ENCODE assay signal across 8 cellular contexts in the genomic region with DNA sequence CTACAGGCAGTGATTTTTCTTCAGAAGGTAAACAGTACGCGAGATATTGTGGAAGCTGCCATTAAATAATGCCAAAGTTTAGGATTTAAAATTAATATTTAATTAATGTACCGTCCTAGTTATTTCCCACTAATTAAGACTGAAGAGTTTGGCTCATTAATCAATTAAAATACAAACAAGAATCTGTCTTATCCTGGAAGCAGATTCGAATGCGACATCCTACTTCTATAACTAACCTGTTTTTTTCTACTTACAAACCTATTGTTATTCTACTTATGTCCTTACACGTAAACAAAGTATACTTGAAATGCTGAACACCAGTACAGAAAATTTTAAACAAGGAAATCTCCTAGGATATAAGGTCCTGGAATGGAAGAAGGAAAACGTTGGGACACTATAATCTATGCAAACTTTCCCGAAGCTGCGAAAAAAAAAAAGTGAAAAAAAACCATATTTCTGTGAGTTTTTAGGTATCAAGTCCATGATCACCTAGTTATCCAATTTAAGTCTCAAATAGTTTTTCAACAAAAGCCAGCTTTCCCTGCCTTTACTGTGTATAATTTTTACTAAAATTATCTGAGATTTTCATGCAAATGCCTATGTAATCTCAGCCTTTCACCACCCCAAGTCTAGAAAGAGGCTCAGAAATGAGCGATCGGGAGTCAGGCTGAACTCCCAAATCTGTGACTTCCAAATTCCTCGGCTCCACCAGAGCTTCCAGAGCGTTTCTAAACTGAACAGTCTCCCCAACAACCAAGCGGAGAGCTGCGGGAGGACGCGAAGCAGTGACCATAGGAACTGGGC. TPM values are rescaled to one million over a fixed set of nuclear protein-coding genes. Genes with fewer than 3 reads are reported as not detected.
DNase-seq lines count a peak whose midpoint lies in the region; ATAC-seq, FAIRE-seq and TF ChIP-seq lines count a peak whose summit lies in the region.

No MANE protein-coding gene starts in this region.

- H3K27me3 Mint-ChIP-seq in activated B cell treated with CpG ODN at 0.5 μM for 24 hours: no peaks in the 10 kb centered on the region

- H3K4me3 ChIP-seq in HEK293 (ENCODE audit: low read depth, low read length) (peak overlapping the region; percentile 81), skin epidermis (peak overlapping the region; percentile 62 to 89 (median 83))

- CTCF ChIA-PET in HEK293 (lab: Yijun Ruan, JAX): interaction anchor here (0.6 to 1.0 kb wide), 2 partner anchors 10 to 53 kb away, joined by 3 to 7 read pairs; no protein-coding TSS in a partner anchor
- CTCF ChIA-PET in activated B cell treated with CpG ODN at 0.5 μM for 24 hours (lab: Charles Lee): interaction anchor here (0.9 to 1.9 kb wide), 5 partner anchors 15 to 491 kb away, joined by 3 to 5 read pairs (median 4); partner anchors contain the start of genes EIF5B, LIPT1 and TSGA10

- no peaks in the 10 kb centered on the region; the same call in 1 of the 2 replicates for H3K9me3 ChIP-seq in HEK293 (ENCODE audit: control insufficient read depth, insufficient read depth, low read depth, low read length)

- FAIRE-seq in H54 (lab: Jason Lieb, UNC): no peak

- no peak for TF ChIP-seq POLR2A in H54 (IDR thresholded peaks at IDR 0.05; ENCODE audit: low read depth, low read length)

- peaks cover 2% of the 10 kb centered on the region; the same call in 1 of the 2 replicates for H3K4me1 ChIP-seq in HEK293 (ENCODE audit: control insufficient read depth, insufficient read depth, low read length)

- intact Hi-C loops in activated B cell treated with CpG ODN at 0.5 μM for 24 hours (cut with micrococcal nuclease): loop anchor here (5.0 kb wide), 2 partner anchors 1053 to 1478 kb away; partner anchors contain the start of genes ACTR1B and VWA3B

- H3K4me3 Mint-ChIP-seq in activated B cell treated with CpG ODN at 0.5 μM for 24 hours: peak overlapping the region; percentile 97

- ATAC-seq in activated B cell treated with CpG ODN at 0.5 μM for 24 hours (ENCODE audit: low read depth) (no peak), GM21528 (IDR thresholded peaks at IDR 0.05; ENCODE audit: low FRiP score, unreplicated experiment) (no peak), HG03196 (IDR thresholded peaks at IDR 0.05; ENCODE audit: unreplicated experiment) (no peak), HG03565 (IDR thresholded peaks at IDR 0.05; ENCODE audit: unreplicated experiment) (no peak)

- H3K27ac ChIP-seq in HEK293 (ENCODE audit: extremely low read depth, low read depth, low read length) (peak overlapping the region; percentile 74; the same call in 1 of the 2 replicates), skin epidermis (peak overlapping the region in 20 of 21 experiments; percentile 28 to 93 (median 84))

- H3K4me1 Mint-ChIP-seq in activated B cell treated with CpG ODN at 0.5 μM for 24 hours: peaks cover 26% of the 10 kb centered on the region

- no peaks in the 10 kb centered on the region for H3K9me3 Mint-ChIP-seq in activated B cell treated with CpG ODN at 0.5 μM for 24 hours

- TF ChIP-seq CTCF in HEK293 (tag by site-specific recombination; IDR thresholded peaks at IDR 0.05) (no peak), activated B cell treated with CpG ODN at 0.5 μM for 24 hours (IDR thresholded peaks at IDR 0.05) (no peak)

- H3K36me3 Mint-ChIP-seq in activated B cell treated with CpG ODN at 0.5 μM for 24 hours (ENCODE audit: low read depth): peaks cover 9% of the 10 kb centered on the region

- peak overlapping the region; percentile 96 for H3K27ac Mint-ChIP-seq in activated B cell treated with CpG ODN at 0.5 μM for 24 hours

- H3K36me3 ChIP-seq in HEK293 (ENCODE audit: control insufficient read depth in 2 of 2, insufficient read depth in 1 of 2, low read length in 2 of 2): no peaks in the 10 kb centered on the region; a peak in 1 of 3 replicates

- no peak for DNase-seq in activated B cell treated with CpG ODN at 0.5 μM for 24 hours
- DNase-seq in iPS DF 19.7 (ENCODE audit: low read depth, low spot score): peak; percentile 2
- no peak for DNase-seq in H54 (ENCODE audit: insufficient read length, low spot score)

- POLR2A ChIA-PET in HEK293 (lab: Yijun Ruan, JAX): interaction anchor here (0.6 to 2.8 kb wide), 14 partner anchors 9 to 230 kb away, joined by 3 to 58 read pairs (median 4); partner anchors contain the start of genes CRACDL, EIF5B, LIPT1 and MITD1
- POLR2A ChIA-PET in activated B cell treated with CpG ODN at 0.5 μM for 24 hours (lab: Charles Lee): interaction anchor here (0.7 to 4.9 kb wide), 10 partner anchors 15 to 1255 kb away, joined by 3 to 143 read pairs (median 4); partner anchors contain the start of genes EIF5B, LIPT1, MGAT4A and MITD1

TF ChIP-seq in HEK293, 187 proteins besides CTCF, POLR2A, EP300 and RAD21:
- TF ChIP-seq, protein P1, sequence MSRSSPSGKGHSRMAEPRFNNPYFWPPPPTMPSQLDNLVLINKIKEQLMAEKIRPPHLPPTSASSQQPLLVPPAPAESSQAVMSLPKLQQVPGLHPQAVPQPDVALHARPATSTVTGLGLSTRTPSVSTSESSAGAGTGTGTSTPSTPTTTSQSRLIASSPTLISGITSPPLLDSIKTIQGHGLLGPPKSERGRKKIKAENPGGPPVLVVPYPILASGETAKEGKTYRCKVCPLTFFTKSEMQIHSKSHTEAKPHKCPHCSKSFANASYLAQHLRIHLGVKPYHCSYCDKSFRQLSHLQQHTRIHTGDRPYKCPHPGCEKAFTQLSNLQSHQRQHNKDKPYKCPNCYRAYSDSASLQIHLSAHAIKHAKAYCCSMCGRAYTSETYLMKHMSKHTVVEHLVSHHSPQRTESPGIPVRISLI (tag by site-specific recombination; IDR thresholded peaks at IDR 0.05): peak; percentile 74
- TF ChIP-seq ZNF404 (tag by site-specific recombination; IDR thresholded peaks at IDR 0.05): no peak
TF ChIP-seq in HEK293: peak in this region for 1.

RNA-seq across cellular contexts. Expression of gene C2orf15, which starts 1.2 kb away (rescaled TPM):
- total RNA-seq in activated B cell treated with CpG ODN at 0.5 μM for 24 hours: 0.69 and 1.2 TPM in 2 replicates

RNA-seq across cellular contexts. Expression of gene TSGA10, which starts 14.5 kb away (rescaled TPM):
- 18.5 and 20.4 TPM in 2 replicates for total RNA-seq in activated B cell treated with CpG ODN at 0.5 μM for 24 hours

RNA-seq across cellular contexts. Expression of gene LIPT1, which starts 14.5 kb away (rescaled TPM):
- 15.1 and 18.1 TPM in 2 replicates for total RNA-seq in activated B cell treated with CpG ODN at 0.5 μM for 24 hours

RNA-seq across cellular contexts. Expression of gene MITD1, which starts 40.6 kb away (rescaled TPM):
- 54.1 and 59.8 TPM in 2 replicates for total RNA-seq in activated B cell treated with CpG ODN at 0.5 μM for 24 hours

RNA-seq across cellular contexts. Expression of gene MRPL30, which starts 40.7 kb away (rescaled TPM):
- 18.6 and 21.4 TPM in 2 replicates for total RNA-seq in activated B cell treated with CpG ODN at 0.5 μM for 24 hours
